ENCODE assay signal across 11 cellular contexts in genomic region chr12:52415870-52416750, GRCh38. TPM values are rescaled to one million over a fixed set of nuclear protein-coding genes. Genes with fewer than 3 reads are reported as not detected.
DNase-seq lines count a peak whose midpoint lies in the region; ATAC-seq and TF ChIP-seq lines count a peak whose summit lies in the region.
"Had no signal": no experiment of that assay in that cellular context is flagged by ENCODE, and none has a peak within 500 bp of the region (broad histone marks: within the 10 kb centered on the region; RNA-seq: fewer than 3 reads in every experiment).

No MANE protein-coding gene starts in this region.

- intact Hi-C loops in CD4-positive, alpha-beta memory T cell (cut with micrococcal nuclease), result no loop called here

- no peak overlapping the region for H3K4me3 Mint-ChIP-seq in CD4-positive, alpha-beta memory T cell
- H3K4me3 Mint-ChIP-seq: memory B cell, T-cell had no signal

- H3K27me3 ChIP-seq in brain microvascular endothelial cell (replicated peaks) (no peaks in the 10 kb centered on the region), thoracic aorta (replicated peaks; ENCODE audit: insufficient read depth) (no peaks in the 10 kb centered on the region)
- H3K27me3 ChIP-seq in CD4-positive, alpha-beta memory T cell (ENCODE audit: insufficient read depth, low read length), result no peaks in the 10 kb centered on the region

- in situ Hi-C loops in brain microvascular endothelial cell (cut with HindIII; ENCODE audit: low pct_ligation_motif_present, low sequenced_read_pairs), result no loop called here

- H3K36me3 ChIP-seq in brain microvascular endothelial cell (replicated peaks) (no peaks in the 10 kb centered on the region), thoracic aorta (no peaks in the 10 kb centered on the region)
- H3K36me3 ChIP-seq in CD4-positive, alpha-beta memory T cell (ENCODE audit: insufficient read depth, low read length), result no peaks in the 10 kb centered on the region

- no peak overlapping the region for H3K4me3 ChIP-seq in brain microvascular endothelial cell (ENCODE audit: low read depth, low read length)
- no peak overlapping the region for H3K4me3 ChIP-seq in thoracic aorta
- no peak overlapping the region for H3K4me3 ChIP-seq in CD4-positive, alpha-beta memory T cell (ENCODE audit: low read length in 2 of 2)

- TF ChIP-seq CTCF in brain microvascular endothelial cell (IDR thresholded peaks at IDR 0.05; ENCODE audit: low read depth, low read length, missing control alignments) (no peak), thoracic aorta (IDR thresholded peaks at IDR 0.05) (no peak)

- H3K4me1 Mint-ChIP-seq in CD4-positive, alpha-beta memory T cell, result peaks cover 0 to 1% (median 0%) of the 10 kb centered on the region in 4 donors
- H3K4me1 Mint-ChIP-seq: T-cell had no signal

- CTCF ChIA-PET in CD4-positive, alpha-beta memory T cell (lab: Charles Lee; ENCODE audit: partially characterized antibody), result no interaction called here

- H3K9me3 Mint-ChIP-seq in CD4-positive, alpha-beta memory T cell, result peaks cover 0 to 2% (median 0%) of the 10 kb centered on the region in 8 donors
- H3K9me3 Mint-ChIP-seq: memory B cell, T-cell had no signal

- H3K36me3 Mint-ChIP-seq in CD4-positive, alpha-beta memory T cell, result no peaks in the 10 kb centered on the region
- H3K36me3 Mint-ChIP-seq: memory B cell, T-cell had no signal

- ATAC-seq in thoracic aorta (ENCODE audit: insufficient number of reproducible peaks, low FRiP score, low read depth) (peak; percentile 63), HG03175 (IDR thresholded peaks at IDR 0.05; ENCODE audit: unreplicated experiment) (no peak)
- ATAC-seq: T-cell had no signal

- H3K9me3 ChIP-seq in thoracic aorta, result no peaks in the 10 kb centered on the region
- H3K9me3 ChIP-seq in CD4-positive, alpha-beta memory T cell (ENCODE audit: control insufficient read depth in 1 of 2, low read length in 2 of 2), result no peaks in the 10 kb centered on the region

- H3K4me1 ChIP-seq in thoracic aorta (ENCODE audit: control insufficient read depth in 1 of 2, low read depth in 2 of 2), result no peaks in the 10 kb centered on the region
- no peaks in the 10 kb centered on the region for H3K4me1 ChIP-seq in CD4-positive, alpha-beta memory T cell (ENCODE audit: insufficient read depth, low read length)

- no peak overlapping the region for H3K27ac Mint-ChIP-seq in CD4-positive, alpha-beta memory T cell
- H3K27ac Mint-ChIP-seq: memory B cell, T-cell had no signal

- POLR2A ChIA-PET in CD4-positive, alpha-beta memory T cell (lab: Charles Lee; ENCODE audit: partially characterized antibody), result no interaction called here

- H3K27me3 Mint-ChIP-seq in CD4-positive, alpha-beta memory T cell, result peaks cover 2 to 30% of the 10 kb centered on the region in 2 donors

- DNase-seq in HPDE6-E6E7 (ENCODE audit: extremely low spot score) (peak; percentile 79), brain microvascular endothelial cell (peak; percentile 74), kidney tubule cell (ENCODE audit: low spot score) (peak; percentile 65), thoracic aorta (ENCODE audit: low spot score) (no peak), HuH-7.5 (ENCODE audit: low spot score) (no peak)
- no peak for DNase-seq in CD4-positive, alpha-beta memory T cell
- DNase-seq in effector CD4-positive, alpha-beta T cell, result no peak
- DNase-seq: NCI-H1930, T-cell had no signal

- H3K27ac ChIP-seq in brain microvascular endothelial cell (no peak overlapping the region), thoracic aorta (no peak overlapping the region)
- no peak overlapping the region for H3K27ac ChIP-seq in CD4-positive, alpha-beta memory T cell (ENCODE audit: low read depth, low read length)

RNA-seq across cellular contexts. Expression of gene KRT82, which starts 10.0 kb away (rescaled TPM):
- not detected for total RNA-seq in thoracic aorta
- not detected for total RNA-seq in CD4-positive, alpha-beta memory T cell
- polyA plus RNA-seq in CD4-positive, alpha-beta memory T cell, result not detected
- total RNA-seq: T-cell had no signal

RNA-seq across cellular contexts. Expression of gene KRT75, which starts 18.1 kb away (rescaled TPM):
- not detected for total RNA-seq in thoracic aorta
- total RNA-seq in CD4-positive, alpha-beta memory T cell, result not detected
- not detected for polyA plus RNA-seq in CD4-positive, alpha-beta memory T cell
- total RNA-seq: T-cell had no signal

RNA-seq across cellular contexts. Expression of gene KRT84, which starts 30.7 kb away (rescaled TPM):
- not detected for total RNA-seq in thoracic aorta
- not detected for total RNA-seq in CD4-positive, alpha-beta memory T cell
- not detected for polyA plus RNA-seq in CD4-positive, alpha-beta memory T cell
- total RNA-seq: T-cell had no signal

RNA-seq across cellular contexts. Expression of gene KRT6B, which starts 35.8 kb away (rescaled TPM):
- total RNA-seq in thoracic aorta, result under 1 TPM in 1 of 2 donors, not detected in 1; 0.41 TPM
- total RNA-seq in CD4-positive, alpha-beta memory T cell, result not detected
- polyA plus RNA-seq in CD4-positive, alpha-beta memory T cell, result not detected
- total RNA-seq: T-cell had no signal

RNA-seq across cellular contexts. Expression of gene KRT85, which starts 48.8 kb away (rescaled TPM):
- not detected for total RNA-seq in thoracic aorta
- not detected for total RNA-seq in CD4-positive, alpha-beta memory T cell
- polyA plus RNA-seq in CD4-positive, alpha-beta memory T cell, result not detected
- total RNA-seq: T-cell had no signal

Comparison
In these comparisons a context has a peak if more than half of its experiments do, and no peak if none do; other contexts are left out.
1. DNase-seq: peak in HPDE6-E6E7 (single experiment), brain microvascular endothelial cell (single experiment) and kidney tubule cell (single experiment); none in thoracic aorta (single experiment), CD4-positive, alpha-beta memory T cell (0 of 5), effector CD4-positive, alpha-beta T cell (single experiment) and HuH-7.5 (single experiment).